Comparison of ENCODE assay signal across 2 cellular contexts in the genomic region with DNA sequence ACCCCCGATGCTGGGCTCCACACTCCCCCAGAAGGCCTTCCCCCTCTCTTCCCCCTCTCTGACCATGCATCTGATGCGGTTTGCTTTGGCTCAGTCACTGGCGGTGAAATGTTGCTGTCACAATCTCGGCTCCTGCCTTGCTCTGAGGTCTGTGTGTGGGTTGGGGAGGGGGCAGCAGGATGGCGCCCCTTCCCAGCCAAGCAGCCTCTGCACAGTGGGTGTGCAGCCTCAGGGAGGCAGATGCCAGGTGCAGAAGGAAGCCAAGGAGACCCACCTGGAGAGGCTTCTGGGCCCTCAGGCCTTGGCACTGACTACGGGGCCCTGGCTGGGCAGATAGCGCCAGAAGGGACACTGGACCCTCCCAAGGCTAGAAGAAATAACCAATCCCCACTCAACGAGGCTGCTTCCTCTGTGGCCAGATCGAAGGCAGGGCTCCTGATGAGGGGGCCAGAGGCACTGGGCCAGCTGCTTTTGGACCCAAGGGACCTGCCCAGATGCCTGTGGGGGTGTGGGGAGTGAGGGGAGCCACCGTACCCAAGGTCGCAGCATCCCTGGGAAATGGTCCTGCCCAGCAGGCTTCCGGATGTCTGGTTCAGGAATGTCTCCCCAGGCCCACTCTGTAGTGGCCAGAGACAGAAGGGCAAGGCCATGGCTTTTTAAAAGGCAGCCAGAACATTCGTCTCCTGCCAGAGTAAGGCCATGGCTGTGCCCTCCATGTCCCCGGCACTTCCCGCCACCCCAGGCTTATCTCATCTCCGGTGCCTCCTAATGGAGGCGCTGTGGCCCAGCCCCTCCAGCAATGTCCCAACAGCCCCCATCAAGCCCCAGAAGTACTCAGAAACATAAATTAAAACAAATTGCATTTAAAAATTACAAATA.
TF ChIP-seq lines count a peak whose summit lies in the region.

No MANE protein-coding gene starts in this region.

TF ChIP-seq in K562, 482 proteins besides CTCF, POLR2A, EP300 and RAD21:
- TF ChIP-seq POLR2G (IDR thresholded peaks at IDR 0.05; ENCODE audit: low read depth, low read length): peak; percentile 49
- TF ChIP-seq WHSC1 (IDR thresholded peaks at IDR 0.05; ENCODE audit: low read length): no peak
- peak; percentile 90 for TF ChIP-seq ZBTB33 (CRISPR knock-in tag; IDR thresholded peaks at IDR 0.05)

TF ChIP-seq in HepG2, 621 proteins besides CTCF, POLR2A, EP300 and RAD21 (continues in another document):
- TF ChIP-seq CCDC6 (CRISPR knock-in tag; IDR thresholded peaks at IDR 0.05) (no peak), ZFP91 (CRISPR knock-in tag; IDR thresholded peaks at IDR 0.05; ENCODE audit: borderline replicate concordance) (peak; percentile 54; the same call in 1 of the 2 replicates), FOXO1 (CRISPR knock-in tag; IDR thresholded peaks at IDR 0.05) (no peak), HNRNPL (IDR thresholded peaks at IDR 0.05; ENCODE audit: low read depth, low read length) (no peak; the same call in 1 of the 2 replicates), ZFP62 (CRISPR knock-in tag; IDR thresholded peaks at IDR 0.05) (no peak), KDM1A (CRISPR knock-in tag; IDR thresholded peaks at IDR 0.05) (no peak), ATM (IDR thresholded peaks at IDR 0.05; ENCODE audit: borderline replicate concordance) (no peak), MYC (CRISPR knock-in tag; IDR thresholded peaks at IDR 0.05; ENCODE audit: borderline replicate concordance) (0 out of 2 replicates have a peak, but pooled peaks have one; percentile 25), DR1 (CRISPR knock-in tag; IDR thresholded peaks at IDR 0.05) (no peak), ZBTB20 (CRISPR knock-in tag; IDR thresholded peaks at IDR 0.05; ENCODE audit: borderline replicate concordance, low read depth) (0 out of 2 replicates have a peak, but pooled peaks have one; percentile 18), IRX3 (CRISPR knock-in tag; IDR thresholded peaks at IDR 0.05; ENCODE audit: borderline replicate concordance, low read depth) (no peak), YEATS2 (CRISPR knock-in tag; IDR thresholded peaks at IDR 0.05; ENCODE audit: borderline replicate concordance) (no peak), ZMYM3 (CRISPR knock-in tag; IDR thresholded peaks at IDR 0.05) (no peak), MTF2 (CRISPR knock-in tag; IDR thresholded peaks at IDR 0.05; ENCODE audit: borderline replicate concordance) (peak; percentile 78; the same call in 1 of the 2 replicates), HNF4G (IDR thresholded peaks at IDR 0.05; ENCODE audit: borderline replicate concordance, low read depth, low read length) (no peak), HNF4G (CRISPR knock-in tag; IDR thresholded peaks at IDR 0.05; ENCODE audit: borderline replicate concordance, low read depth) (no peak), ZNF451 (CRISPR knock-in tag; IDR thresholded peaks at IDR 0.05) (no peak), MTF1 (CRISPR knock-in tag; IDR thresholded peaks at IDR 0.05) (no peak), ZSCAN20 (CRISPR knock-in tag; IDR thresholded peaks at IDR 0.05; ENCODE audit: borderline replicate concordance) (no peak), ZNF274 (CRISPR knock-in tag; IDR thresholded peaks at IDR 0.05) (no peak), JARID2 (CRISPR knock-in tag; IDR thresholded peaks at IDR 0.05; ENCODE audit: insufficient replicate concordance) (no peak), RXRA (CRISPR knock-in tag; IDR thresholded peaks at IDR 0.05) (no peak), ZNF556 (CRISPR knock-in tag; IDR thresholded peaks at IDR 0.05; ENCODE audit: borderline replicate concordance) (no peak), THAP8 (CRISPR knock-in tag; IDR thresholded peaks at IDR 0.05; ENCODE audit: borderline replicate concordance) (no peak), MLLT10 (CRISPR knock-in tag; IDR thresholded peaks at IDR 0.05) (no peak), ZNF33B (CRISPR knock-in tag; IDR thresholded peaks at IDR 0.05) (peak; percentile 14; the same call in 1 of the 2 replicates), ZNF10 (CRISPR knock-in tag; IDR thresholded peaks at IDR 0.05; ENCODE audit: borderline replicate concordance, low read depth) (no peak), TFDP2 (CRISPR knock-in tag; IDR thresholded peaks at IDR 0.05) (peak; percentile 60), NONO (IDR thresholded peaks at IDR 0.05) (no peak), NONO (CRISPR knock-in tag; conservative IDR thresholded peaks at IDR 0.05) (peak; percentile 44; the same call in 1 of the 2 replicates)
- TF ChIP-seq, protein P1, sequence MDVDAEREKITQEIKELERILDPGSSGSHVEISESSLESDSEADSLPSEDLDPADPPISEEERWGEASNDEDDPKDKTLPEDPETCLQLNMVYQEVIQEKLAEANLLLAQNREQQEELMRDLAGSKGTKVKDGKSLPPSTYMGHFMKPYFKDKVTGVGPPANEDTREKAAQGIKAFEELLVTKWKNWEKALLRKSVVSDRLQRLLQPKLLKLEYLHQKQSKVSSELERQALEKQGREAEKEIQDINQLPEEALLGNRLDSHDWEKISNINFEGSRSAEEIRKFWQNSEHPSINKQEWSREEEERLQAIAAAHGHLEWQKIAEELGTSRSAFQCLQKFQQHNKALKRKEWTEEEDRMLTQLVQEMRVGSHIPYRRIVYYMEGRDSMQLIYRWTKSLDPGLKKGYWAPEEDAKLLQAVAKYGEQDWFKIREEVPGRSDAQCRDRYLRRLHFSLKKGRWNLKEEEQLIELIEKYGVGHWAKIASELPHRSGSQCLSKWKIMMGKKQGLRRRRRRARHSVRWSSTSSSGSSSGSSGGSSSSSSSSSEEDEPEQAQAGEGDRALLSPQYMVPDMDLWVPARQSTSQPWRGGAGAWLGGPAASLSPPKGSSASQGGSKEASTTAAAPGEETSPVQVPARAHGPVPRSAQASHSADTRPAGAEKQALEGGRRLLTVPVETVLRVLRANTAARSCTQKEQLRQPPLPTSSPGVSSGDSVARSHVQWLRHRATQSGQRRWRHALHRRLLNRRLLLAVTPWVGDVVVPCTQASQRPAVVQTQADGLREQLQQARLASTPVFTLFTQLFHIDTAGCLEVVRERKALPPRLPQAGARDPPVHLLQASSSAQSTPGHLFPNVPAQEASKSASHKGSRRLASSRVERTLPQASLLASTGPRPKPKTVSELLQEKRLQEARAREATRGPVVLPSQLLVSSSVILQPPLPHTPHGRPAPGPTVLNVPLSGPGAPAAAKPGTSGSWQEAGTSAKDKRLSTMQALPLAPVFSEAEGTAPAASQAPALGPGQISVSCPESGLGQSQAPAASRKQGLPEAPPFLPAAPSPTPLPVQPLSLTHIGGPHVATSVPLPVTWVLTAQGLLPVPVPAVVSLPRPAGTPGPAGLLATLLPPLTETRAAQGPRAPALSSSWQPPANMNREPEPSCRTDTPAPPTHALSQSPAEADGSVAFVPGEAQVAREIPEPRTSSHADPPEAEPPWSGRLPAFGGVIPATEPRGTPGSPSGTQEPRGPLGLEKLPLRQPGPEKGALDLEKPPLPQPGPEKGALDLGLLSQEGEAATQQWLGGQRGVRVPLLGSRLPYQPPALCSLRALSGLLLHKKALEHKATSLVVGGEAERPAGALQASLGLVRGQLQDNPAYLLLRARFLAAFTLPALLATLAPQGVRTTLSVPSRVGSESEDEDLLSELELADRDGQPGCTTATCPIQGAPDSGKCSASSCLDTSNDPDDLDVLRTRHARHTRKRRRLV (CRISPR knock-in tag; IDR thresholded peaks at IDR 0.05): peak; percentile 10; the same call in 1 of the 2 replicates
- TF ChIP-seq, protein P2, sequence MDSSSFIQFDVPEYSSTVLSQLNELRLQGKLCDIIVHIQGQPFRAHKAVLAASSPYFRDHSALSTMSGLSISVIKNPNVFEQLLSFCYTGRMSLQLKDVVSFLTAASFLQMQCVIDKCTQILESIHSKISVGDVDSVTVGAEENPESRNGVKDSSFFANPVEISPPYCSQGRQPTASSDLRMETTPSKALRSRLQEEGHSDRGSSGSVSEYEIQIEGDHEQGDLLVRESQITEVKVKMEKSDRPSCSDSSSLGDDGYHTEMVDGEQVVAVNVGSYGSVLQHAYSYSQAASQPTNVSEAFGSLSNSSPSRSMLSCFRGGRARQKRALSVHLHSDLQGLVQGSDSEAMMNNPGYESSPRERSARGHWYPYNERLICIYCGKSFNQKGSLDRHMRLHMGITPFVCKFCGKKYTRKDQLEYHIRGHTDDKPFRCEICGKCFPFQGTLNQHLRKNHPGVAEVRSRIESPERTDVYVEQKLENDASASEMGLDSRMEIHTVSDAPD (CRISPR knock-in tag; IDR thresholded peaks at IDR 0.05): peak; percentile 48; the same call in 1 of the 2 replicates
- TF ChIP-seq, protein P3, sequence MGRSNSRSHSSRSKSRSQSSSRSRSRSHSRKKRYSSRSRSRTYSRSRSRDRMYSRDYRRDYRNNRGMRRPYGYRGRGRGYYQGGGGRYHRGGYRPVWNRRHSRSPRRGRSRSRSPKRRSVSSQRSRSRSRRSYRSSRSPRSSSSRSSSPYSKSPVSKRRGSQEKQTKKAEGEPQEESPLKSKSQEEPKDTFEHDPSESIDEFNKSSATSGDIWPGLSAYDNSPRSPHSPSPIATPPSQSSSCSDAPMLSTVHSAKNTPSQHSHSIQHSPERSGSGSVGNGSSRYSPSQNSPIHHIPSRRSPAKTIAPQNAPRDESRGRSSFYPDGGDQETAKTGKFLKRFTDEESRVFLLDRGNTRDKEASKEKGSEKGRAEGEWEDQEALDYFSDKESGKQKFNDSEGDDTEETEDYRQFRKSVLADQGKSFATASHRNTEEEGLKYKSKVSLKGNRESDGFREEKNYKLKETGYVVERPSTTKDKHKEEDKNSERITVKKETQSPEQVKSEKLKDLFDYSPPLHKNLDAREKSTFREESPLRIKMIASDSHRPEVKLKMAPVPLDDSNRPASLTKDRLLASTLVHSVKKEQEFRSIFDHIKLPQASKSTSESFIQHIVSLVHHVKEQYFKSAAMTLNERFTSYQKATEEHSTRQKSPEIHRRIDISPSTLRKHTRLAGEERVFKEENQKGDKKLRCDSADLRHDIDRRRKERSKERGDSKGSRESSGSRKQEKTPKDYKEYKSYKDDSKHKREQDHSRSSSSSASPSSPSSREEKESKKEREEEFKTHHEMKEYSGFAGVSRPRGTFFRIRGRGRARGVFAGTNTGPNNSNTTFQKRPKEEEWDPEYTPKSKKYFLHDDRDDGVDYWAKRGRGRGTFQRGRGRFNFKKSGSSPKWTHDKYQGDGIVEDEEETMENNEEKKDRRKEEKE (IDR thresholded peaks at IDR 0.05): no peak
- TF ChIP-seq, protein P4, sequence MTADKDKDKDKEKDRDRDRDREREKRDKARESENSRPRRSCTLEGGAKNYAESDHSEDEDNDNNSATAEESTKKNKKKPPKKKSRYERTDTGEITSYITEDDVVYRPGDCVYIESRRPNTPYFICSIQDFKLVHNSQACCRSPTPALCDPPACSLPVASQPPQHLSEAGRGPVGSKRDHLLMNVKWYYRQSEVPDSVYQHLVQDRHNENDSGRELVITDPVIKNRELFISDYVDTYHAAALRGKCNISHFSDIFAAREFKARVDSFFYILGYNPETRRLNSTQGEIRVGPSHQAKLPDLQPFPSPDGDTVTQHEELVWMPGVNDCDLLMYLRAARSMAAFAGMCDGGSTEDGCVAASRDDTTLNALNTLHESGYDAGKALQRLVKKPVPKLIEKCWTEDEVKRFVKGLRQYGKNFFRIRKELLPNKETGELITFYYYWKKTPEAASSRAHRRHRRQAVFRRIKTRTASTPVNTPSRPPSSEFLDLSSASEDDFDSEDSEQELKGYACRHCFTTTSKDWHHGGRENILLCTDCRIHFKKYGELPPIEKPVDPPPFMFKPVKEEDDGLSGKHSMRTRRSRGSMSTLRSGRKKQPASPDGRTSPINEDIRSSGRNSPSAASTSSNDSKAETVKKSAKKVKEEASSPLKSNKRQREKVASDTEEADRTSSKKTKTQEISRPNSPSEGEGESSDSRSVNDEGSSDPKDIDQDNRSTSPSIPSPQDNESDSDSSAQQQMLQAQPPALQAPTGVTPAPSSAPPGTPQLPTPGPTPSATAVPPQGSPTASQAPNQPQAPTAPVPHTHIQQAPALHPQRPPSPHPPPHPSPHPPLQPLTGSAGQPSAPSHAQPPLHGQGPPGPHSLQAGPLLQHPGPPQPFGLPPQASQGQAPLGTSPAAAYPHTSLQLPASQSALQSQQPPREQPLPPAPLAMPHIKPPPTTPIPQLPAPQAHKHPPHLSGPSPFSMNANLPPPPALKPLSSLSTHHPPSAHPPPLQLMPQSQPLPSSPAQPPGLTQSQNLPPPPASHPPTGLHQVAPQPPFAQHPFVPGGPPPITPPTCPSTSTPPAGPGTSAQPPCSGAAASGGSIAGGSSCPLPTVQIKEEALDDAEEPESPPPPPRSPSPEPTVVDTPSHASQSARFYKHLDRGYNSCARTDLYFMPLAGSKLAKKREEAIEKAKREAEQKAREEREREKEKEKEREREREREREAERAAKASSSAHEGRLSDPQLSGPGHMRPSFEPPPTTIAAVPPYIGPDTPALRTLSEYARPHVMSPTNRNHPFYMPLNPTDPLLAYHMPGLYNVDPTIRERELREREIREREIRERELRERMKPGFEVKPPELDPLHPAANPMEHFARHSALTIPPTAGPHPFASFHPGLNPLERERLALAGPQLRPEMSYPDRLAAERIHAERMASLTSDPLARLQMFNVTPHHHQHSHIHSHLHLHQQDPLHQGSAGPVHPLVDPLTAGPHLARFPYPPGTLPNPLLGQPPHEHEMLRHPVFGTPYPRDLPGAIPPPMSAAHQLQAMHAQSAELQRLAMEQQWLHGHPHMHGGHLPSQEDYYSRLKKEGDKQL (CRISPR knock-in tag; IDR thresholded peaks at IDR 0.05; ENCODE audit: low read depth): 0 out of 2 replicates have a peak, but pooled peaks have one; percentile 14
